In the genomic region with DNA sequence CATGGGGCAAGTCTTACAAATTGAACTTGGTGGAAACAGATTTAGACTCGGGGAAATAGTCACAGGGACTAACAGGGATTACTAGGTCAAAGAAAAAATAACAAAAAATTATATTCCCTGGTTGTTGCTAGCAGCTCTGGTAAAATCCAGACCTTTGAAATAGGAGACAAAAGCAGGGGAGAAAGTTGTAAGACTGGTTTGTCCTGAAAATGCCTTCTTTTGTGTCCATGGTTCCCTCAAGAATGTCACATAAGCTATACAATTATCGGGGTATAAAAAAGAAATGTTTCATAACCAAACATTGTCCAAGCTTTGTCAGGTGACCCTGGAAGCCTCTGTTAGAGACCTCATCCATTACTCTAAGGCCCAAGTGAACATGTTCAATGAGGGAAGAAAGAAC, we compare ENCODE assay signal across 17 cellular contexts.
"Had no signal": no experiment of that assay in that cellular context is flagged by ENCODE, and none has a peak within 500 bp of the region (broad histone marks: within the 10 kb centered on the region; RNA-seq: fewer than 3 reads in every experiment).

No MANE protein-coding gene starts in this region.

- H3K27me3 ChIP-seq: adrenal gland, right lobe of liver, spleen, tibial artery had no signal

- H3K9me3 ChIP-seq: adrenal gland, tibial artery had no signal

- H3K4me1 ChIP-seq: right lobe of liver, tibial artery had no signal

- ATAC-seq: activated T-helper 17 cell treated with anti-CD3 and anti-CD28 coated beads, Interleukin-2, amount 50 U/mL, for 72 hours; left colon; natural killer cell treated with Interleukin-12 subunit alpha and Interleukin-12 subunit beta and Interleukin-15 and Interleukin-18, amount 100 ng/mL, for 72 hours; right lobe of liver; stimulated activated memory B cell treated with anti-CD40 and anti-IgM and Interleukin-4, amounts not matched to agents 10 μg/mL and 1 μg/mL and 100 μg/mL, for 72 hours had no signal

- H3K4me3 ChIP-seq: adrenal gland, right lobe of liver, spleen, tibial artery had no signal

- H3K27ac ChIP-seq: adrenal gland, right lobe of liver, spleen, tibial artery had no signal

- H3K36me3 ChIP-seq: adrenal gland, right lobe of liver, tibial artery had no signal

- DNase-seq: activated CD4-positive, alpha-beta T cell treated with anti-CD3 and anti-CD28 coated beads, Interleukin-2, amount 10 ng/mL, durations not matched to agents 7 days and 5 days; activated CD4-positive, CD25-positive, alpha-beta regulatory T cell; activated naive CD4-positive, alpha-beta T cell treated with anti-CD3 and anti-CD28 coated beads for 36 hours; activated T-cell treated with anti-CD3 and anti-CD28 coated beads for 4 hours; adrenal gland; central memory CD4-positive, alpha-beta T cell; effector memory CD4-positive, alpha-beta T cell; glutamatergic neuron; left colon; nucleus accumbens; right lobe of liver; spleen; stimulated activated CD4-positive, alpha-beta T cell treated with anti-CD3 and anti-CD28 coated beads, Interleukin-1b, Interleukin-23, amount 100 ng/mL, for 48 hours; tibial artery had no signal
